ENCODE assay signal across 11 cellular contexts in genomic region chr20:6829510-6830116, GRCh38.
DNase-seq lines count a peak whose midpoint lies in the region; ATAC-seq and TF ChIP-seq lines count a peak whose summit lies in the region.
"Had no signal": no experiment of that assay in that cellular context is flagged by ENCODE, and none has a peak within 500 bp of the region (broad histone marks: within the 10 kb centered on the region; RNA-seq: fewer than 3 reads in every experiment).

No MANE protein-coding gene starts in this region.

- DNase-seq in AG04450 (ENCODE audit: low read depth, low spot score) (no peak), NCI-H69 (lab: John Stamatoyannopoulos, UW) (peak; percentile 93), NCI-H2171 (lab: John Stamatoyannopoulos, UW) (no peak), NCI-H1092 (lab: John Stamatoyannopoulos, UW) (no peak), AG08395 (ENCODE audit: low spot score) (no peak)
- no peak for DNase-seq in activated T-cell treated with anti-CD3 and anti-CD28 coated beads, Interleukin-2, amount 50 U/mL, for 24 hours
- DNase-seq: activated naive CD4-positive, alpha-beta T cell had no signal

- H3K27me3 Mint-ChIP-seq in activated T-cell treated with anti-CD3 and anti-CD28 coated beads, Interleukin-2, amount 50 U/mL, for 24 hours = no peaks in the 10 kb centered on the region

- peak; percentile 30 for ATAC-seq in esophagus mucosa

- H3K36me3 Mint-ChIP-seq in activated T-cell treated with anti-CD3 and anti-CD28 coated beads, Interleukin-2, amount 50 U/mL, for 24 hours (ENCODE audit: low read depth) = no peaks in the 10 kb centered on the region

- no peak overlapping the region for H3K27ac Mint-ChIP-seq in activated T-cell treated with anti-CD3 and anti-CD28 coated beads, Interleukin-2, amount 50 U/mL, for 24 hours

- no peak overlapping the region for H3K27ac ChIP-seq in AG04450 (ENCODE audit: low read depth, low read length)
- H3K27ac ChIP-seq: colonic mucosa had no signal

- CTCF ChIA-PET in AG04450 (lab: Charles Lee) = interaction anchor here (0.6 to 3.8 kb wide), 15 partner anchors 11 to 1893 kb away, joined by 3 to 29 read pairs (median 4); no protein-coding TSS in a partner anchor

- no peaks in the 10 kb centered on the region for H3K4me1 Mint-ChIP-seq in activated T-cell treated with anti-CD3 and anti-CD28 coated beads, Interleukin-2, amount 50 U/mL, for 24 hours (ENCODE audit: low read depth)

- POLR2A ChIA-PET in AG04450 (lab: Yijun Ruan, JAX) = no interaction called here

- no peak overlapping the region for H3K4me3 ChIP-seq in AG04450 (ENCODE audit: low read depth, low read length)
- H3K4me3 ChIP-seq: colonic mucosa had no signal

- H3K4me3 Mint-ChIP-seq in activated T-cell treated with anti-CD3 and anti-CD28 coated beads, Interleukin-2, amount 50 U/mL, for 24 hours = no peak overlapping the region

- no peaks in the 10 kb centered on the region for H3K9me3 Mint-ChIP-seq in activated T-cell treated with anti-CD3 and anti-CD28 coated beads, Interleukin-2, amount 50 U/mL, for 24 hours

- H3K9me3 ChIP-seq in AG04450 (ENCODE audit: control insufficient read depth, insufficient read depth, low read length) = no peaks in the 10 kb centered on the region
- H3K9me3 ChIP-seq: Caco-2, colonic mucosa had no signal

- peak; percentile 36 for TF ChIP-seq CTCF in AG04450 (IDR thresholded peaks at IDR 0.05; ENCODE audit: low read depth, low read length)
- TF ChIP-seq CTCF in GM12873 (IDR thresholded peaks at IDR 0.05; ENCODE audit: insufficient read depth, low read depth, low read length, missing control alignments) = peak; percentile 36

- H3K27me3 ChIP-seq in AG04450 (ENCODE audit: control insufficient read depth, insufficient read depth, low read length) = no peaks in the 10 kb centered on the region
- H3K27me3 ChIP-seq: colonic mucosa had no signal
